1 cellular context compared by ENCODE assay signal in the genomic region with DNA sequence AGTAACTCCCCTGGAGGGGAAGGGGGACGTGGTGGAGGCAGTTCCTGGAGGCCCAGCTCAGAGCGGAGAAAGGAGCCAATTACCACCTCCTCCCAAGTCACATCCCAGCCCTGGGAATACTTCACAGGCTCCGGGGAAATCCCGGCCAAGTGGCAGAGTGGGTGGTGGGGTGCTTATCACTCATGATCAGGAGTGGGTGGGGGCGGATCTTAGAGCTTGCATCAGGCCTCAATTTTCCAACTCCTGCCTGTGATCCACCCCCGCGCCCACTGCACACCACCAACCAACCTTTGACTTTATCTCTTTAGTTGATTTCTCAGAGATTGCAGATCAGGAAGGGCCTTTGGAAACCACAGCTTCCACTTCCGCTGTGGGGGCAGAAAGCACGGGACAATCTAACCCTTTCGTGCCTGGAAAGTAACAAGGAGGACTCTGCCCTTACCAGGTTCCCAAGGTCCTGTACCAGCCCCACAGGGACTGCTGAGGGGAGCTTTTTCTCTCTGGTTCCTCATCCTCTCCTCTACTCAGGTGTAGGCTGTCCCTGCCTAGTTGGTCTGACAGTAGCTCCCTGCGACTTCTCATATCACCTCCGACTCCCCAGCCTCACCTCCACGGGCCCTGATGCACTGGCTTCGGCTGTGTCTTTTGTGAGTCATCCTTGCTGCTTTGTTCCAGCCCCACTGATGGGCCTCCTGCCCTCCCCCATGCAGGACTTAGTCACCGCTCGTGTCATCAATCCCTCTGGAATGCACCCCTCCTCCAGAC.
A peak's percentile ranks its signal among the peaks of the same experiment; 100 is the strongest.
TF ChIP-seq lines count a peak whose summit lies in the region.

No MANE protein-coding gene starts in this region.

TF ChIP-seq in HEK293, 187 proteins besides CTCF, POLR2A, EP300 and RAD21 (continued from another document):
- TF ChIP-seq ZNF394 (tag by site-specific recombination; IDR thresholded peaks at IDR 0.05; ENCODE audit: borderline replicate concordance) = peak; percentile 64; the same call in 1 of the 2 replicates
- peak; percentile 96 for TF ChIP-seq GLIS2 (tag by site-specific recombination; IDR thresholded peaks at IDR 0.05)
- TF ChIP-seq ZNF792 (tag by site-specific recombination; IDR thresholded peaks at IDR 0.05) = peak; percentile 86; the same call in 1 of the 2 replicates
- TF ChIP-seq FEZF1 (tag by site-specific recombination; IDR thresholded peaks at IDR 0.05) = peak; percentile 41; the same call in 1 of the 2 replicates
- TF ChIP-seq ZNF629 (tag by site-specific recombination; IDR thresholded peaks at IDR 0.05) = peak; percentile 89
- TF ChIP-seq, protein P1, sequence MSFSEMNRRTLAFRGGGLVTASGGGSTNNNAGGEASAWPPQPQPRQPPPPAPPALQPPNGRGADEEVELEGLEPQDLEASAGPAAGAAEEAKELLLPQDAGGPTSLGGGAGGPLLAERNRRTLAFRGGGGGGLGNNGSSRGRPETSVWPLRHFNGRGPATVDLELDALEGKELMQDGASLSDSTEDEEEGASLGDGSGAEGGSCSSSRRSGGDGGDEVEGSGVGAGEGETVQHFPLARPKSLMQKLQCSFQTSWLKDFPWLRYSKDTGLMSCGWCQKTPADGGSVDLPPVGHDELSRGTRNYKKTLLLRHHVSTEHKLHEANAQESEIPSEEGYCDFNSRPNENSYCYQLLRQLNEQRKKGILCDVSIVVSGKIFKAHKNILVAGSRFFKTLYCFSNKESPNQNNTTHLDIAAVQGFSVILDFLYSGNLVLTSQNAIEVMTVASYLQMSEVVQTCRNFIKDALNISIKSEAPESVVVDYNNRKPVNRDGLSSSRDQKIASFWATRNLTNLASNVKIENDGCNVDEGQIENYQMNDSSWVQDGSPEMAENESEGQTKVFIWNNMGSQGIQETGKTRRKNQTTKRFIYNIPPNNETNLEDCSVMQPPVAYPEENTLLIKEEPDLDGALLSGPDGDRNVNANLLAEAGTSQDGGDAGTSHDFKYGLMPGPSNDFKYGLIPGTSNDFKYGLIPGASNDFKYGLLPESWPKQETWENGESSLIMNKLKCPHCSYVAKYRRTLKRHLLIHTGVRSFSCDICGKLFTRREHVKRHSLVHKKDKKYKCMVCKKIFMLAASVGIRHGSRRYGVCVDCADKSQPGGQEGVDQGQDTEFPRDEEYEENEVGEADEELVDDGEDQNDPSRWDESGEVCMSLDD (tag by site-specific recombination; IDR thresholded peaks at IDR 0.05) = peak; percentile 83
- peak; percentile 97 for TF ChIP-seq ZNF24 (tag by site-specific recombination; IDR thresholded peaks at IDR 0.05)
- TF ChIP-seq, protein P2, sequence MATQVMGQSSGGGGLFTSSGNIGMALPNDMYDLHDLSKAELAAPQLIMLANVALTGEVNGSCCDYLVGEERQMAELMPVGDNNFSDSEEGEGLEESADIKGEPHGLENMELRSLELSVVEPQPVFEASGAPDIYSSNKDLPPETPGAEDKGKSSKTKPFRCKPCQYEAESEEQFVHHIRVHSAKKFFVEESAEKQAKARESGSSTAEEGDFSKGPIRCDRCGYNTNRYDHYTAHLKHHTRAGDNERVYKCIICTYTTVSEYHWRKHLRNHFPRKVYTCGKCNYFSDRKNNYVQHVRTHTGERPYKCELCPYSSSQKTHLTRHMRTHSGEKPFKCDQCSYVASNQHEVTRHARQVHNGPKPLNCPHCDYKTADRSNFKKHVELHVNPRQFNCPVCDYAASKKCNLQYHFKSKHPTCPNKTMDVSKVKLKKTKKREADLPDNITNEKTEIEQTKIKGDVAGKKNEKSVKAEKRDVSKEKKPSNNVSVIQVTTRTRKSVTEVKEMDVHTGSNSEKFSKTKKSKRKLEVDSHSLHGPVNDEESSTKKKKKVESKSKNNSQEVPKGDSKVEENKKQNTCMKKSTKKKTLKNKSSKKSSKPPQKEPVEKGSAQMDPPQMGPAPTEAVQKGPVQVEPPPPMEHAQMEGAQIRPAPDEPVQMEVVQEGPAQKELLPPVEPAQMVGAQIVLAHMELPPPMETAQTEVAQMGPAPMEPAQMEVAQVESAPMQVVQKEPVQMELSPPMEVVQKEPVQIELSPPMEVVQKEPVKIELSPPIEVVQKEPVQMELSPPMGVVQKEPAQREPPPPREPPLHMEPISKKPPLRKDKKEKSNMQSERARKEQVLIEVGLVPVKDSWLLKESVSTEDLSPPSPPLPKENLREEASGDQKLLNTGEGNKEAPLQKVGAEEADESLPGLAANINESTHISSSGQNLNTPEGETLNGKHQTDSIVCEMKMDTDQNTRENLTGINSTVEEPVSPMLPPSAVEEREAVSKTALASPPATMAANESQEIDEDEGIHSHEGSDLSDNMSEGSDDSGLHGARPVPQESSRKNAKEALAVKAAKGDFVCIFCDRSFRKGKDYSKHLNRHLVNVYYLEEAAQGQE (tag by site-specific recombination; IDR thresholded peaks at IDR 0.05) = 0 out of 2 replicates have a peak, but pooled peaks have one; percentile 23
- TF ChIP-seq BCL11B (tag by site-specific recombination; IDR thresholded peaks at IDR 0.05; ENCODE audit: low read depth) = 0 out of 2 replicates have a peak, but pooled peaks have one; percentile 34
- 0 out of 2 replicates have a peak, but pooled peaks have one; percentile 5 for TF ChIP-seq SP2 (tag by site-specific recombination; IDR thresholded peaks at IDR 0.05)
- TF ChIP-seq ZNF184 (tag by site-specific recombination; IDR thresholded peaks at IDR 0.05) = 0 out of 2 replicates have a peak, but pooled peaks have one; percentile 36
- peak; percentile 93 for TF ChIP-seq ZEB2 (tag by site-specific recombination; IDR thresholded peaks at IDR 0.05)
- TF ChIP-seq, protein P3, sequence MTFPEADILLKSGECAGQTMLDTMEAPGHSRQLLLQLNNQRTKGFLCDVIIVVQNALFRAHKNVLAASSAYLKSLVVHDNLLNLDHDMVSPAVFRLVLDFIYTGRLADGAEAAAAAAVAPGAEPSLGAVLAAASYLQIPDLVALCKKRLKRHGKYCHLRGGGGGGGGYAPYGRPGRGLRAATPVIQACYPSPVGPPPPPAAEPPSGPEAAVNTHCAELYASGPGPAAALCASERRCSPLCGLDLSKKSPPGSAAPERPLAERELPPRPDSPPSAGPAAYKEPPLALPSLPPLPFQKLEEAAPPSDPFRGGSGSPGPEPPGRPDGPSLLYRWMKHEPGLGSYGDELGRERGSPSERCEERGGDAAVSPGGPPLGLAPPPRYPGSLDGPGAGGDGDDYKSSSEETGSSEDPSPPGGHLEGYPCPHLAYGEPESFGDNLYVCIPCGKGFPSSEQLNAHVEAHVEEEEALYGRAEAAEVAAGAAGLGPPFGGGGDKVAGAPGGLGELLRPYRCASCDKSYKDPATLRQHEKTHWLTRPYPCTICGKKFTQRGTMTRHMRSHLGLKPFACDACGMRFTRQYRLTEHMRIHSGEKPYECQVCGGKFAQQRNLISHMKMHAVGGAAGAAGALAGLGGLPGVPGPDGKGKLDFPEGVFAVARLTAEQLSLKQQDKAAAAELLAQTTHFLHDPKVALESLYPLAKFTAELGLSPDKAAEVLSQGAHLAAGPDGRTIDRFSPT (tag by site-specific recombination; IDR thresholded peaks at IDR 0.05) = peak; percentile 62
- no peak for TF ChIP-seq HOXA7 (CRISPR knock-in tag; IDR thresholded peaks at IDR 0.05; ENCODE audit: borderline replicate concordance)
- 0 out of 2 replicates have a peak, but pooled peaks have one; percentile 30 for TF ChIP-seq ZNF2 (tag by site-specific recombination; IDR thresholded peaks at IDR 0.05)
- TF ChIP-seq ZNF600 (tag by site-specific recombination; IDR thresholded peaks at IDR 0.05) = peak; percentile 73
TF ChIP-seq in HEK293: peak in this region for 47.
